ENCODE assay signal across 1 cellular context in the genomic region with DNA sequence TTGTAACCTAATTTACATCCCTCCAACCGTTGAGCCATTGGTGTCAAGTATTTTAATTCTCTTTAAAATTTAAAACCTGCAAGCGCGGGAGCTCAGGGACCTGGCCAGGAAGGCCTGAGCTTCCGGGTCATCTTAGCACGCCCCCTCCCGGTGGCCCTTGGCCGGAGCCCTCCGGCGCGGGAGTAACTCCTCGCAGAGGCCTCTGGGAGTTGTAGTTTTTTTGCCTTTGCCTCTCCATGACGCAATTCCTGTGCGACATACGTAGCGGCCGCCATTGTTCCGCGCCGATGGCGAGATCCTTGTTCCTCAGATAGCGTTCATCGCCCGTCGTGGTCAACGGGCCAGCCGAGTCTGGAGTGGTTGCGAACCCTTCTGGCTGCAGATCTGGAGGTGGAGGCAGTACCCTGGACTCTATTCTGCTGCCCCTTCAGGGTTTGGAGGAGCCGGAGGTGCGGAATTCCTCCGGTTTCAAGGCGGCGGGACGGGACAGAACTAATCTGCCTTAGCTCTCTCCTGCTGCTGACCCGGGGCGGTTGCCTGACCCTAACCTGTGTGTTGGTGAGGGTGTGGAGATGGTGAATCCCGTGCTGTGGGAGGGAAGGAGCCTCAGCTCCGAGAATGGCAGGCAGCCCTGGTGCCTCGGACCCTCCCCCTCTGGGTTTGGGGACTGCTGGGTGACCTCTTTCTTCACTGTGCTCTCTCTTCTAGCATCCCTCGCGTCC.
A peak's percentile ranks its signal among the peaks of the same experiment; 100 is the strongest.
TF ChIP-seq lines count a peak whose summit lies in the region.

A gene (plus strand): TSS at position 258 of the 722 bp plus-strand sequence. CDS start 503 bp downstream, outside the sequence.

TF ChIP-seq in GM12878, 131 proteins besides CTCF, POLR2A, EP300 and RAD21 (continued from another document and continues in another):
- TF ChIP-seq, protein P1, sequence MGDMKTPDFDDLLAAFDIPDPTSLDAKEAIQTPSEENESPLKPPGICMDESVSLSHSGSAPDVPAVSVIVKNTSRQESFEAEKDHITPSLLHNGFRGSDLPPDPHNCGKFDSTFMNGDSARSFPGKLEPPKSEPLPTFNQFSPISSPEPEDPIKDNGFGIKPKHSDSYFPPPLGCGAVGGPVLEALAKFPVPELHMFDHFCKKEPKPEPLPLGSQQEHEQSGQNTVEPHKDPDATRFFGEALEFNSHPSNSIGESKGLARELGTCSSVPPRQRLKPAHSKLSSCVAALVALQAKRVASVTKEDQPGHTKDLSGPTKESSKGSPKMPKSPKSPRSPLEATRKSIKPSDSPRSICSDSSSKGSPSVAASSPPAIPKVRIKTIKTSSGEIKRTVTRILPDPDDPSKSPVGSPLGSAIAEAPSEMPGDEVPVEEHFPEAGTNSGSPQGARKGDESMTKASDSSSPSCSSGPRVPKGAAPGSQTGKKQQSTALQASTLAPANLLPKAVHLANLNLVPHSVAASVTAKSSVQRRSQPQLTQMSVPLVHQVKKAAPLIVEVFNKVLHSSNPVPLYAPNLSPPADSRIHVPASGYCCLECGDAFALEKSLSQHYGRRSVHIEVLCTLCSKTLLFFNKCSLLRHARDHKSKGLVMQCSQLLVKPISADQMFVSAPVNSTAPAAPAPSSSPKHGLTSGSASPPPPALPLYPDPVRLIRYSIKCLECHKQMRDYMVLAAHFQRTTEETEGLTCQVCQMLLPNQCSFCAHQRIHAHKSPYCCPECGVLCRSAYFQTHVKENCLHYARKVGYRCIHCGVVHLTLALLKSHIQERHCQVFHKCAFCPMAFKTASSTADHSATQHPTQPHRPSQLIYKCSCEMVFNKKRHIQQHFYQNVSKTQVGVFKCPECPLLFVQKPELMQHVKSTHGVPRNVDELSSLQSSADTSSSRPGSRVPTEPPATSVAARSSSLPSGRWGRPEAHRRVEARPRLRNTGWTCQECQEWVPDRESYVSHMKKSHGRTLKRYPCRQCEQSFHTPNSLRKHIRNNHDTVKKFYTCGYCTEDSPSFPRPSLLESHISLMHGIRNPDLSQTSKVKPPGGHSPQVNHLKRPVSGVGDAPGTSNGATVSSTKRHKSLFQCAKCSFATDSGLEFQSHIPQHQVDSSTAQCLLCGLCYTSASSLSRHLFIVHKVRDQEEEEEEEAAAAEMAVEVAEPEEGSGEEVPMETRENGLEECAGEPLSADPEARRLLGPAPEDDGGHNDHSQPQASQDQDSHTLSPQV (IDR thresholded peaks at IDR 0.05) = 0 out of 2 replicates have a peak, but pooled peaks have one; percentile 70
- no peak for TF ChIP-seq TCF12 (IDR thresholded peaks at IDR 0.05; ENCODE audit: low read depth, low read length)
- TF ChIP-seq TCF3 (IDR thresholded peaks at IDR 0.05; ENCODE audit: borderline replicate concordance, insufficient read depth, low read depth, low read length) = no peak
- no peak for TF ChIP-seq TCF7 (IDR thresholded peaks at IDR 0.05; ENCODE audit: borderline replicate concordance)
- TF ChIP-seq NFXL1 (IDR thresholded peaks at IDR 0.05; ENCODE audit: borderline replicate concordance) = no peak
- peak; percentile 32; the same call in 1 of the 2 replicates for TF ChIP-seq SPI1 (IDR thresholded peaks at IDR 0.05; ENCODE audit: borderline replicate concordance, insufficient read depth, low read depth, low read length)
- no peak for TF ChIP-seq MEF2B (IDR thresholded peaks at IDR 0.05; ENCODE audit: partially characterized antibody, poor library complexity, severe bottlenecking)
- TF ChIP-seq, protein P2, sequence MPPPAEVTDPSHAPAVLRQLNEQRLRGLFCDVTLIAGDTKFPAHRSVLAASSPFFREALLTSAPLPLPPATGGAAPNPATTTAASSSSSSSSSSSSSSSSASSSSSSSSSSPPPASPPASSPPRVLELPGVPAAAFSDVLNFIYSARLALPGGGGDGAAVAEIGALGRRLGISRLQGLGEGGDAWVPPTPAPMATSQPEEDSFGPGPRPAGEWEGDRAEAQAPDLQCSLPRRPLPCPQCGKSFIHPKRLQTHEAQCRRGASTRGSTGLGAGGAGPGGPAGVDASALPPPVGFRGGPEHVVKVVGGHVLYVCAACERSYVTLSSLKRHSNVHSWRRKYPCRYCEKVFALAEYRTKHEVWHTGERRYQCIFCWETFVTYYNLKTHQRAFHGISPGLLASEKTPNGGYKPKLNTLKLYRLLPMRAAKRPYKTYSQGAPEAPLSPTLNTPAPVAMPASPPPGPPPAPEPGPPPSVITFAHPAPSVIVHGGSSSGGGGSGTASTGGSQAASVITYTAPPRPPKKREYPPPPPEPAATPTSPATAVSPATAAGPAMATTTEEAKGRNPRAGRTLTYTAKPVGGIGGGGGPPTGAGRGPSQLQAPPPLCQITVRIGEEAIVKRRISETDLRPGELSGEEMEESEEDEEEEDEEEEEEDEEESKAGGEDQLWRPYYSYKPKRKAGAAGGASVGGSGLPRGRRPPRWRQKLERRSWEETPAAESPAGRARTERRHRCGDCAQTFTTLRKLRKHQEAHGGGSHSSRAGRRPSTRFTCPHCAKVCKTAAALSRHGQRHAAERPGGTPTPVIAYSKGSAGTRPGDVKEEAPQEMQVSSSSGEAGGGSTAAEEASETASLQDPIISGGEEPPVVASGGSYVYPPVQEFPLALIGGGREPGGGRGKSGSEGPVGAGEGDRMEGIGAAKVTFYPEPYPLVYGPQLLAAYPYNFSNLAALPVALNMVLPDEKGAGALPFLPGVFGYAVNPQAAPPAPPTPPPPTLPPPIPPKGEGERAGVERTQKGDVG (CRISPR knock-in tag; IDR thresholded peaks at IDR 0.05) = no peak
- TF ChIP-seq BACH1 (IDR thresholded peaks at IDR 0.05; ENCODE audit: borderline replicate concordance) = no peak
- TF ChIP-seq SUPT20H (IDR thresholded peaks at IDR 0.05; ENCODE audit: borderline replicate concordance, control insufficient read depth, low read depth, low read length) = no peak
- no peak for TF ChIP-seq PML (IDR thresholded peaks at IDR 0.05; ENCODE audit: low read length)
- TF ChIP-seq NFIC (IDR thresholded peaks at IDR 0.05; ENCODE audit: low read depth, low read length) = no peak
- TF ChIP-seq MXI1 (IDR thresholded peaks at IDR 0.05; ENCODE audit: low read depth, low read length) = peak; percentile 77
- no peak for TF ChIP-seq CBX3 (IDR thresholded peaks at IDR 0.05; ENCODE audit: borderline replicate concordance, low read depth)
- peak; percentile 89 for TF ChIP-seq SREBF1 (IDR thresholded peaks at IDR 0.05; ENCODE audit: low read length)
- no peak for TF ChIP-seq MTA2 (IDR thresholded peaks at IDR 0.05; ENCODE audit: low read depth)
- TF ChIP-seq, protein P3, sequence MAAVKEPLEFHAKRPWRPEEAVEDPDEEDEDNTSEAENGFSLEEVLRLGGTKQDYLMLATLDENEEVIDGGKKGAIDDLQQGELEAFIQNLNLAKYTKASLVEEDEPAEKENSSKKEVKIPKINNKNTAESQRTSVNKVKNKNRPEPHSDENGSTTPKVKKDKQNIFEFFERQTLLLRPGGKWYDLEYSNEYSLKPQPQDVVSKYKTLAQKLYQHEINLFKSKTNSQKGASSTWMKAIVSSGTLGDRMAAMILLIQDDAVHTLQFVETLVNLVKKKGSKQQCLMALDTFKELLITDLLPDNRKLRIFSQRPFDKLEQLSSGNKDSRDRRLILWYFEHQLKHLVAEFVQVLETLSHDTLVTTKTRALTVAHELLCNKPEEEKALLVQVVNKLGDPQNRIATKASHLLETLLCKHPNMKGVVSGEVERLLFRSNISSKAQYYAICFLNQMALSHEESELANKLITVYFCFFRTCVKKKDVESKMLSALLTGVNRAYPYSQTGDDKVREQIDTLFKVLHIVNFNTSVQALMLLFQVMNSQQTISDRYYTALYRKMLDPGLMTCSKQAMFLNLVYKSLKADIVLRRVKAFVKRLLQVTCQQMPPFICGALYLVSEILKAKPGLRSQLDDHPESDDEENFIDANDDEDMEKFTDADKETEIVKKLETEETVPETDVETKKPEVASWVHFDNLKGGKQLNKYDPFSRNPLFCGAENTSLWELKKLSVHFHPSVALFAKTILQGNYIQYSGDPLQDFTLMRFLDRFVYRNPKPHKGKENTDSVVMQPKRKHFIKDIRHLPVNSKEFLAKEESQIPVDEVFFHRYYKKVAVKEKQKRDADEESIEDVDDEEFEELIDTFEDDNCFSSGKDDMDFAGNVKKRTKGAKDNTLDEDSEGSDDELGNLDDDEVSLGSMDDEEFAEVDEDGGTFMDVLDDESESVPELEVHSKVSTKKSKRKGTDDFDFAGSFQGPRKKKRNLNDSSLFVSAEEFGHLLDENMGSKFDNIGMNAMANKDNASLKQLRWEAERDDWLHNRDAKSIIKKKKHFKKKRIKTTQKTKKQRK (IDR thresholded peaks at IDR 0.05; ENCODE audit: low read depth, low read length) = no peak
- TF ChIP-seq, protein P4, sequence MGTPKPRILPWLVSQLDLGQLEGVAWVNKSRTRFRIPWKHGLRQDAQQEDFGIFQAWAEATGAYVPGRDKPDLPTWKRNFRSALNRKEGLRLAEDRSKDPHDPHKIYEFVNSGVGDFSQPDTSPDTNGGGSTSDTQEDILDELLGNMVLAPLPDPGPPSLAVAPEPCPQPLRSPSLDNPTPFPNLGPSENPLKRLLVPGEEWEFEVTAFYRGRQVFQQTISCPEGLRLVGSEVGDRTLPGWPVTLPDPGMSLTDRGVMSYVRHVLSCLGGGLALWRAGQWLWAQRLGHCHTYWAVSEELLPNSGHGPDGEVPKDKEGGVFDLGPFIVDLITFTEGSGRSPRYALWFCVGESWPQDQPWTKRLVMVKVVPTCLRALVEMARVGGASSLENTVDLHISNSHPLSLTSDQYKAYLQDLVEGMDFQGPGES (IDR thresholded peaks at IDR 0.05) = 0 out of 2 replicates have a peak, but pooled peaks have one; percentile 39
- TF ChIP-seq ZZZ3 (IDR thresholded peaks at IDR 0.05; ENCODE audit: control insufficient read depth, insufficient read length, low read depth) = no peak
- no peak for TF ChIP-seq NRF1 (conservative IDR thresholded peaks at IDR 0.05; ENCODE audit: low read depth, low read length)
- TF ChIP-seq CBX5 (IDR thresholded peaks at IDR 0.05; ENCODE audit: low read depth) = peak; percentile 85; the same call in 1 of the 2 replicates
- TF ChIP-seq, protein P5, sequence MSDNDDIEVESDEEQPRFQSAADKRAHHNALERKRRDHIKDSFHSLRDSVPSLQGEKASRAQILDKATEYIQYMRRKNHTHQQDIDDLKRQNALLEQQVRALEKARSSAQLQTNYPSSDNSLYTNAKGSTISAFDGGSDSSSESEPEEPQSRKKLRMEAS (IDR thresholded peaks at IDR 0.05; ENCODE audit: low read depth, low read length) = no peak
- peak; percentile 32; the same call in 1 of the 3 replicates for TF ChIP-seq POU2F2 (IDR thresholded peaks at IDR 0.05; ENCODE audit: borderline replicate concordance, low read depth, low read length)
- TF ChIP-seq, protein P6, sequence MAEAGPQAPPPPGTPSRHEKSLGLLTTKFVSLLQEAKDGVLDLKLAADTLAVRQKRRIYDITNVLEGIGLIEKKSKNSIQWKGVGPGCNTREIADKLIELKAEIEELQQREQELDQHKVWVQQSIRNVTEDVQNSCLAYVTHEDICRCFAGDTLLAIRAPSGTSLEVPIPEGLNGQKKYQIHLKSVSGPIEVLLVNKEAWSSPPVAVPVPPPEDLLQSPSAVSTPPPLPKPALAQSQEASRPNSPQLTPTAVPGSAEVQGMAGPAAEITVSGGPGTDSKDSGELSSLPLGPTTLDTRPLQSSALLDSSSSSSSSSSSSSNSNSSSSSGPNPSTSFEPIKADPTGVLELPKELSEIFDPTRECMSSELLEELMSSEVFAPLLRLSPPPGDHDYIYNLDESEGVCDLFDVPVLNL (IDR thresholded peaks at IDR 0.05; ENCODE audit: low read depth, low read length) = peak; percentile 91
- no peak for TF ChIP-seq BMI1 (IDR thresholded peaks at IDR 0.05; ENCODE audit: borderline replicate concordance)
- TF ChIP-seq CHD2 (IDR thresholded peaks at IDR 0.05; ENCODE audit: borderline replicate concordance, low read depth, low read length) = peak; percentile 71; the same call in 1 of the 2 replicates
- TF ChIP-seq ETV6 (conservative IDR thresholded peaks at IDR 0.05 in 1 of 2, IDR thresholded peaks at IDR 0.05 in 1 of 2; ENCODE audit: borderline replicate concordance in 1 of 2, low read depth in 1 of 2) = no peak
- TF ChIP-seq MTA3 (IDR thresholded peaks at IDR 0.05; ENCODE audit: borderline replicate concordance, low read length) = no peak
- no peak for TF ChIP-seq SUZ12 (IDR thresholded peaks at IDR 0.05; ENCODE audit: unreplicated experiment)
- TF ChIP-seq, protein P7, sequence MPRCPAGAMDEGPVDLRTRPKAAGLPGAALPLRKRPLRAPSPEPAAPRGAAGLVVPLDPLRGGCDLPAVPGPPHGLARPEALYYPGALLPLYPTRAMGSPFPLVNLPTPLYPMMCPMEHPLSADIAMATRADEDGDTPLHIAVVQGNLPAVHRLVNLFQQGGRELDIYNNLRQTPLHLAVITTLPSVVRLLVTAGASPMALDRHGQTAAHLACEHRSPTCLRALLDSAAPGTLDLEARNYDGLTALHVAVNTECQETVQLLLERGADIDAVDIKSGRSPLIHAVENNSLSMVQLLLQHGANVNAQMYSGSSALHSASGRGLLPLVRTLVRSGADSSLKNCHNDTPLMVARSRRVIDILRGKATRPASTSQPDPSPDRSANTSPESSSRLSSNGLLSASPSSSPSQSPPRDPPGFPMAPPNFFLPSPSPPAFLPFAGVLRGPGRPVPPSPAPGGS (IDR thresholded peaks at IDR 0.05; ENCODE audit: borderline replicate concordance, insufficient read depth, low read depth, low read length, poor library complexity, severe bottlenecking) = no peak
- peak; percentile 99 for TF ChIP-seq YY1 (IDR thresholded peaks at IDR 0.05; ENCODE audit: low read depth, low read length)
- no peak for TF ChIP-seq EED (IDR thresholded peaks at IDR 0.05; ENCODE audit: low read depth)
- peak in 1 of 2 experiments; percentile 55; a peak in 2 of 4 replicates for TF ChIP-seq BHLHE40 (IDR thresholded peaks at IDR 0.05; ENCODE audit: borderline replicate concordance in 1 of 2, low read depth in 2 of 2, low read length in 1 of 2)
- peak; percentile 86 for TF ChIP-seq NR2F1 (conservative IDR thresholded peaks at IDR 0.05)
- peak; percentile 40; the same call in 1 of the 2 replicates for TF ChIP-seq MYB (IDR thresholded peaks at IDR 0.05; ENCODE audit: borderline replicate concordance, low read depth, low read length)
- peak; percentile 71; the same call in 1 of the 2 replicates for TF ChIP-seq ATF7 (IDR thresholded peaks at IDR 0.05; ENCODE audit: low read depth)
- TF ChIP-seq ZNF622 (IDR thresholded peaks at IDR 0.05) = no peak
- no peak for TF ChIP-seq RCOR1 (conservative IDR thresholded peaks at IDR 0.05; ENCODE audit: low read depth, low read length)
- peak; percentile 56; the same call in 1 of the 2 replicates for TF ChIP-seq CBFB (IDR thresholded peaks at IDR 0.05; ENCODE audit: low read depth)
- TF ChIP-seq, protein P8, sequence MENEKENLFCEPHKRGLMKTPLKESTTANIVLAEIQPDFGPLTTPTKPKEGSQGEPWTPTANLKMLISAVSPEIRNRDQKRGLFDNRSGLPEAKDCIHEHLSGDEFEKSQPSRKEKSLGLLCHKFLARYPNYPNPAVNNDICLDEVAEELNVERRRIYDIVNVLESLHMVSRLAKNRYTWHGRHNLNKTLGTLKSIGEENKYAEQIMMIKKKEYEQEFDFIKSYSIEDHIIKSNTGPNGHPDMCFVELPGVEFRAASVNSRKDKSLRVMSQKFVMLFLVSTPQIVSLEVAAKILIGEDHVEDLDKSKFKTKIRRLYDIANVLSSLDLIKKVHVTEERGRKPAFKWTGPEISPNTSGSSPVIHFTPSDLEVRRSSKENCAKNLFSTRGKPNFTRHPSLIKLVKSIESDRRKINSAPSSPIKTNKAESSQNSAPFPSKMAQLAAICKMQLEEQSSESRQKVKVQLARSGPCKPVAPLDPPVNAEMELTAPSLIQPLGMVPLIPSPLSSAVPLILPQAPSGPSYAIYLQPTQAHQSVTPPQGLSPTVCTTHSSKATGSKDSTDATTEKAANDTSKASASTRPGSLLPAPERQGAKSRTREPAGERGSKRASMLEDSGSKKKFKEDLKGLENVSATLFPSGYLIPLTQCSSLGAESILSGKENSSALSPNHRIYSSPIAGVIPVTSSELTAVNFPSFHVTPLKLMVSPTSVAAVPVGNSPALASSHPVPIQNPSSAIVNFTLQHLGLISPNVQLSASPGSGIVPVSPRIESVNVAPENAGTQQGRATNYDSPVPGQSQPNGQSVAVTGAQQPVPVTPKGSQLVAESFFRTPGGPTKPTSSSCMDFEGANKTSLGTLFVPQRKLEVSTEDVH (IDR thresholded peaks at IDR 0.05; ENCODE audit: low read depth, partially characterized antibody) = peak; percentile 91
- TF ChIP-seq SREBF2 (IDR thresholded peaks at IDR 0.05; ENCODE audit: low read length) = no peak
